Comparison of ENCODE assay signal across 1 cellular context in the genomic region with DNA sequence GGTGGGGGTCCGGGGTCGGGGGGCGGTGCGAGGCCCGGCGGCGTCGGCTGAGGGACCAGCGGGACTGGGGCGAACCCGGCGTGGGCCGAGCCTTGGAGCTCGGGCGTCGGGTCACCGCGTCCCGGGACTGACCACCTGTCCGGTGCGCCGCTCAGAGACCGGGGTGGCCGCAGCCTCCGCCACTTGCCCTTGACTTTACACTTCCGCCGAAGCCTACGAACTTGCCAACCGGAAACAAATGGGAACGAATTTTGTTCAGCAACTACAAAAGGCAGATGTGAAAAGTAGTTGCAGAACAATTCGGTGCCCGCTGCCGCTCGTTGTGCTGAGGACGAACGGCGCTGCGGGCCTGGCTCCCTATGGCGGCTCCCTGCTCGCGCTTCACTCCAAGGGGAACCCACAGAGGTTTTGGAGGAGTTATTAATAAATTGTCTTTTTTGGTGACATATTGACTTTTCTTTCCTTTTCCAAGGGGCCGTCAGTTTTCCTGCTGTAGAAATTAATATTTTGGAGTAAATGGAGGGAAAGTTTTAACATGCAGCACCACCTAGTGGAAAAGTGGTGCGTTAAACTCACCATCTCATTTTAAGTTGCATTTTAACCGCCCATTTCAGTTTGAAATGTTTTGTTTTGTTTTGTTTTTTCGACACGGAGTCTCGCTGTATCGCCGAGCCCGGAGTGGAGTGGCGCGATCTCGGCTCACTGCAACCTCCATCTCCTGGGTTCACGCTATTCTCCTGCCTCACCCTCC.
A peak's percentile ranks its signal among the peaks of the same experiment; 100 is the strongest.
TF ChIP-seq lines count a peak whose summit lies in the region.

No MANE protein-coding gene starts in this region.

TF ChIP-seq in HepG2, 621 proteins besides CTCF, POLR2A, EP300 and RAD21 (continued from another document and continues in another):
- TF ChIP-seq, protein P1, sequence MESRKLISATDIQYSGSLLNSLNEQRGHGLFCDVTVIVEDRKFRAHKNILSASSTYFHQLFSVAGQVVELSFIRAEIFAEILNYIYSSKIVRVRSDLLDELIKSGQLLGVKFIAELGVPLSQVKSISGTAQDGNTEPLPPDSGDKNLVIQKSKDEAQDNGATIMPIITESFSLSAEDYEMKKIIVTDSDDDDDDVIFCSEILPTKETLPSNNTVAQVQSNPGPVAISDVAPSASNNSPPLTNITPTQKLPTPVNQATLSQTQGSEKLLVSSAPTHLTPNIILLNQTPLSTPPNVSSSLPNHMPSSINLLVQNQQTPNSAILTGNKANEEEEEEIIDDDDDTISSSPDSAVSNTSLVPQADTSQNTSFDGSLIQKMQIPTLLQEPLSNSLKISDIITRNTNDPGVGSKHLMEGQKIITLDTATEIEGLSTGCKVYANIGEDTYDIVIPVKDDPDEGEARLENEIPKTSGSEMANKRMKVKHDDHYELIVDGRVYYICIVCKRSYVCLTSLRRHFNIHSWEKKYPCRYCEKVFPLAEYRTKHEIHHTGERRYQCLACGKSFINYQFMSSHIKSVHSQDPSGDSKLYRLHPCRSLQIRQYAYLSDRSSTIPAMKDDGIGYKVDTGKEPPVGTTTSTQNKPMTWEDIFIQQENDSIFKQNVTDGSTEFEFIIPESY (CRISPR knock-in tag; IDR thresholded peaks at IDR 0.05) = 0 out of 2 replicates have a peak, but pooled peaks have one; percentile 22
- no peak for TF ChIP-seq SRSF1 (optimal IDR thresholded peaks at IDR 0.05; ENCODE audit: low read depth, low read length)
- no peak for TF ChIP-seq ZNF441 (CRISPR knock-in tag; IDR thresholded peaks at IDR 0.05; ENCODE audit: borderline replicate concordance)
- TF ChIP-seq, protein P2, sequence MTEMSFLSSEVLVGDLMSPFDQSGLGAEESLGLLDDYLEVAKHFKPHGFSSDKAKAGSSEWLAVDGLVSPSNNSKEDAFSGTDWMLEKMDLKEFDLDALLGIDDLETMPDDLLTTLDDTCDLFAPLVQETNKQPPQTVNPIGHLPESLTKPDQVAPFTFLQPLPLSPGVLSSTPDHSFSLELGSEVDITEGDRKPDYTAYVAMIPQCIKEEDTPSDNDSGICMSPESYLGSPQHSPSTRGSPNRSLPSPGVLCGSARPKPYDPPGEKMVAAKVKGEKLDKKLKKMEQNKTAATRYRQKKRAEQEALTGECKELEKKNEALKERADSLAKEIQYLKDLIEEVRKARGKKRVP (CRISPR knock-in tag; IDR thresholded peaks at IDR 0.05) = no peak
- no peak for TF ChIP-seq EED (CRISPR knock-in tag; IDR thresholded peaks at IDR 0.05)
- TF ChIP-seq, protein P3, sequence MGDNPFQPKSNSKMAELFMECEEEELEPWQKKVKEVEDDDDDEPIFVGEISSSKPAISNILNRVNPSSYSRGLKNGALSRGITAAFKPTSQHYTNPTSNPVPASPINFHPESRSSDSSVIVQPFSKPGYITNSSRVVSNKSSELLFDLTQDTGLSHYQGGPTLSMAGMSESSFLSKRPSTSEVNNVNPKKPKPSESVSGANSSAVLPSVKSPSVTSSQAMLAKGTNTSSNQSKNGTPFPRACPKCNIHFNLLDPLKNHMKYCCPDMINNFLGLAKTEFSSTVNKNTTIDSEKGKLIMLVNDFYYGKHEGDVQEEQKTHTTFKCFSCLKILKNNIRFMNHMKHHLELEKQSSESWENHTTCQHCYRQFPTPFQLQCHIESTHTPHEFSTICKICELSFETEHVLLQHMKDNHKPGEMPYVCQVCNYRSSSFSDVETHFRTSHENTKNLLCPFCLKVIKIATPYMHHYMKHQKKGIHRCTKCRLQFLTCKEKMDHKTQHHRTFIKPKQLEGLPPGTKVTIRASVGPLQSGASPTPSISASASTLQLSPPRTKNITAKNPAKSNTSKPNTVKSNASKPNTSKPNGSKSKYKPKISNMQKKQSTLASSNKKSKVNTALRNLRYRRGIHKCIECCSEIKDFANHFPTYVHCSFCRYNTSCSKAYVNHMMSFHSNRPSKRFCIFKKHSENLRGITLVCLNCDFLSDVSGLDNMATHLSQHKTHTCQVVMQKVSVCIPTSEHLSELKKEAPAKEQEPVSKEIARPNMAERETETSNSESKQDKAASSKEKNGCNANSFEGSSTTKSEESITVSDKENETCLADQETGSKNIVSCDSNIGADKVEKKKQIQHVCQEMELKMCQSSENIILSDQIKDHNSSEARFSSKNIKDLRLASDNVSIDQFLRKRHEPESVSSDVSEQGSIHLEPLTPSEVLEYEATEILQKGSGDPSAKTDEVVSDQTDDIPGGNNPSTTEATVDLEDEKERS (CRISPR knock-in tag; IDR thresholded peaks at IDR 0.05) = no peak
- TF ChIP-seq, protein P4, sequence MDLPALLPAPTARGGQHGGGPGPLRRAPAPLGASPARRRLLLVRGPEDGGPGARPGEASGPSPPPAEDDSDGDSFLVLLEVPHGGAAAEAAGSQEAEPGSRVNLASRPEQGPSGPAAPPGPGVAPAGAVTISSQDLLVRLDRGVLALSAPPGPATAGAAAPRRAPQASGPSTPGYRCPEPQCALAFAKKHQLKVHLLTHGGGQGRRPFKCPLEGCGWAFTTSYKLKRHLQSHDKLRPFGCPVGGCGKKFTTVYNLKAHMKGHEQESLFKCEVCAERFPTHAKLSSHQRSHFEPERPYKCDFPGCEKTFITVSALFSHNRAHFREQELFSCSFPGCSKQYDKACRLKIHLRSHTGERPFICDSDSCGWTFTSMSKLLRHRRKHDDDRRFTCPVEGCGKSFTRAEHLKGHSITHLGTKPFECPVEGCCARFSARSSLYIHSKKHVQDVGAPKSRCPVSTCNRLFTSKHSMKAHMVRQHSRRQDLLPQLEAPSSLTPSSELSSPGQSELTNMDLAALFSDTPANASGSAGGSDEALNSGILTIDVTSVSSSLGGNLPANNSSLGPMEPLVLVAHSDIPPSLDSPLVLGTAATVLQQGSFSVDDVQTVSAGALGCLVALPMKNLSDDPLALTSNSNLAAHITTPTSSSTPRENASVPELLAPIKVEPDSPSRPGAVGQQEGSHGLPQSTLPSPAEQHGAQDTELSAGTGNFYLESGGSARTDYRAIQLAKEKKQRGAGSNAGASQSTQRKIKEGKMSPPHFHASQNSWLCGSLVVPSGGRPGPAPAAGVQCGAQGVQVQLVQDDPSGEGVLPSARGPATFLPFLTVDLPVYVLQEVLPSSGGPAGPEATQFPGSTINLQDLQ (CRISPR knock-in tag; IDR thresholded peaks at IDR 0.05) = no peak
- TF ChIP-seq, protein P5, sequence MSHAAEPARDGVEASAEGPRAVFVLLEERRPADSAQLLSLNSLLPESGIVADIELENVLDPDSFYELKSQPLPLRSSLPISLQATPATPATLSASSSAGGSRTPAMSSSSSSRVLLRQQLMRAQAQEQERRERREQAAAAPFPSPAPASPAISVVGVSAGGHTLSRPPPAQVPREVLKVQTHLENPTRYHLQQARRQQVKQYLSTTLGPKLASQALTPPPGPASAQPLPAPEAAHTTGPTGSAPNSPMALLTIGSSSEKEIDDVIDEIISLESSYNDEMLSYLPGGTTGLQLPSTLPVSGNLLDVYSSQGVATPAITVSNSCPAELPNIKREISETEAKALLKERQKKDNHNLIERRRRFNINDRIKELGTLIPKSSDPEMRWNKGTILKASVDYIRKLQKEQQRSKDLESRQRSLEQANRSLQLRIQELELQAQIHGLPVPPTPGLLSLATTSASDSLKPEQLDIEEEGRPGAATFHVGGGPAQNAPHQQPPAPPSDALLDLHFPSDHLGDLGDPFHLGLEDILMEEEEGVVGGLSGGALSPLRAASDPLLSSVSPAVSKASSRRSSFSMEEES (CRISPR knock-in tag; IDR thresholded peaks at IDR 0.05) = peak; percentile 0; the same call in 1 of the 2 replicates
- no peak for TF ChIP-seq MAFG (CRISPR knock-in tag; IDR thresholded peaks at IDR 0.05)
- TF ChIP-seq CAMTA2 (CRISPR knock-in tag; IDR thresholded peaks at IDR 0.05; ENCODE audit: borderline replicate concordance) = no peak
- 0 out of 2 replicates have a peak, but pooled peaks have one; percentile 31 for TF ChIP-seq ELF4 (CRISPR knock-in tag; IDR thresholded peaks at IDR 0.05; ENCODE audit: borderline replicate concordance)
- TF ChIP-seq JDP2 (CRISPR knock-in tag; IDR thresholded peaks at IDR 0.05; ENCODE audit: borderline replicate concordance) = no peak
- TF ChIP-seq ZNF335 (CRISPR knock-in tag; IDR thresholded peaks at IDR 0.05) = peak; percentile 11; the same call in 1 of the 2 replicates
- TF ChIP-seq, protein P6, sequence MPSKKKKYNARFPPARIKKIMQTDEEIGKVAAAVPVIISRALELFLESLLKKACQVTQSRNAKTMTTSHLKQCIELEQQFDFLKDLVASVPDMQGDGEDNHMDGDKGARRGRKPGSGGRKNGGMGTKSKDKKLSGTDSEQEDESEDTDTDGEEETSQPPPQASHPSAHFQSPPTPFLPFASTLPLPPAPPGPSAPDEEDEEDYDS (CRISPR knock-in tag; IDR thresholded peaks at IDR 0.05) = no peak
- TF ChIP-seq GFI1 (CRISPR knock-in tag; IDR thresholded peaks at IDR 0.05; ENCODE audit: borderline replicate concordance) = no peak
- TF ChIP-seq ZBTB8A (CRISPR knock-in tag; IDR thresholded peaks at IDR 0.05; ENCODE audit: borderline replicate concordance, low read depth) = no peak
- no peak for TF ChIP-seq HDAC1 (CRISPR knock-in tag; IDR thresholded peaks at IDR 0.05)
- TF ChIP-seq TSC22D2 (CRISPR knock-in tag; IDR thresholded peaks at IDR 0.05; ENCODE audit: borderline replicate concordance) = no peak
- TF ChIP-seq, protein P7, sequence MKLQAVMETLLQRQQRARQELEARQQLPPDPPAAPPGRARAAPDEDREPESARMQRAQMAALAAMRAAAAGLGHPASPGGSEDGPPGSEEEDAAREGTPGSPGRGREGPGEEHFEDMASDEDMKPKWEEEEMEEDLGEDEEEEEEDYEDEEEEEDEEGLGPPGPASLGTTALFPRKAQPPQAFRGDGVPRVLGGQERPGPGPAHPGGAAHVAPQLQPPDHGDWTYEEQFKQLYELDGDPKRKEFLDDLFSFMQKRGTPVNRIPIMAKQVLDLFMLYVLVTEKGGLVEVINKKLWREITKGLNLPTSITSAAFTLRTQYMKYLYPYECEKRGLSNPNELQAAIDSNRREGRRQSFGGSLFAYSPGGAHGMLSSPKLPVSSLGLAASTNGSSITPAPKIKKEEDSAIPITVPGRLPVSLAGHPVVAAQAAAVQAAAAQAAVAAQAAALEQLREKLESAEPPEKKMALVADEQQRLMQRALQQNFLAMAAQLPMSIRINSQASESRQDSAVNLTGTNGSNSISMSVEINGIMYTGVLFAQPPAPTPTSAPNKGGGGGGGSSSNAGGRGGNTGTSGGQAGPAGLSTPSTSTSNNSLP (IDR thresholded peaks at IDR 0.05; ENCODE audit: low read depth, low read length) = no peak
- no peak for TF ChIP-seq FIP1L1 (IDR thresholded peaks at IDR 0.05; ENCODE audit: borderline replicate concordance, insufficient read depth, low read depth, low read length)
- TF ChIP-seq HMGA1 (CRISPR knock-in tag; conservative IDR thresholded peaks at IDR 0.05) = no peak
- TF ChIP-seq ZNF878 (CRISPR knock-in tag; IDR thresholded peaks at IDR 0.05) = no peak
- TF ChIP-seq AKAP8 (CRISPR knock-in tag; IDR thresholded peaks at IDR 0.05) = no peak
- TF ChIP-seq ZNF891 (CRISPR knock-in tag; IDR thresholded peaks at IDR 0.05) = no peak
- TF ChIP-seq, protein P8, sequence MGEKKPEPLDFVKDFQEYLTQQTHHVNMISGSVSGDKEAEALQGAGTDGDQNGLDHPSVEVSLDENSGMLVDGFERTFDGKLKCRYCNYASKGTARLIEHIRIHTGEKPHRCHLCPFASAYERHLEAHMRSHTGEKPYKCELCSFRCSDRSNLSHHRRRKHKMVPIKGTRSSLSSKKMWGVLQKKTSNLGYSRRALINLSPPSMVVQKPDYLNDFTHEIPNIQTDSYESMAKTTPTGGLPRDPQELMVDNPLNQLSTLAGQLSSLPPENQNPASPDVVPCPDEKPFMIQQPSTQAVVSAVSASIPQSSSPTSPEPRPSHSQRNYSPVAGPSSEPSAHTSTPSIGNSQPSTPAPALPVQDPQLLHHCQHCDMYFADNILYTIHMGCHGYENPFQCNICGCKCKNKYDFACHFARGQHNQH (CRISPR knock-in tag; IDR thresholded peaks at IDR 0.05) = peak; percentile 15; the same call in 1 of the 2 replicates
- TF ChIP-seq, protein P9, sequence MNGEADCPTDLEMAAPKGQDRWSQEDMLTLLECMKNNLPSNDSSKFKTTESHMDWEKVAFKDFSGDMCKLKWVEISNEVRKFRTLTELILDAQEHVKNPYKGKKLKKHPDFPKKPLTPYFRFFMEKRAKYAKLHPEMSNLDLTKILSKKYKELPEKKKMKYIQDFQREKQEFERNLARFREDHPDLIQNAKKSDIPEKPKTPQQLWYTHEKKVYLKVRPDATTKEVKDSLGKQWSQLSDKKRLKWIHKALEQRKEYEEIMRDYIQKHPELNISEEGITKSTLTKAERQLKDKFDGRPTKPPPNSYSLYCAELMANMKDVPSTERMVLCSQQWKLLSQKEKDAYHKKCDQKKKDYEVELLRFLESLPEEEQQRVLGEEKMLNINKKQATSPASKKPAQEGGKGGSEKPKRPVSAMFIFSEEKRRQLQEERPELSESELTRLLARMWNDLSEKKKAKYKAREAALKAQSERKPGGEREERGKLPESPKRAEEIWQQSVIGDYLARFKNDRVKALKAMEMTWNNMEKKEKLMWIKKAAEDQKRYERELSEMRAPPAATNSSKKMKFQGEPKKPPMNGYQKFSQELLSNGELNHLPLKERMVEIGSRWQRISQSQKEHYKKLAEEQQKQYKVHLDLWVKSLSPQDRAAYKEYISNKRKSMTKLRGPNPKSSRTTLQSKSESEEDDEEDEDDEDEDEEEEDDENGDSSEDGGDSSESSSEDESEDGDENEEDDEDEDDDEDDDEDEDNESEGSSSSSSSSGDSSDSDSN (CRISPR knock-in tag; IDR thresholded peaks at IDR 0.05) = no peak
- no peak for TF ChIP-seq TCF12 (IDR thresholded peaks at IDR 0.05)
- no peak for TF ChIP-seq TCF12 (CRISPR knock-in tag; IDR thresholded peaks at IDR 0.05)
- TF ChIP-seq, protein P10, sequence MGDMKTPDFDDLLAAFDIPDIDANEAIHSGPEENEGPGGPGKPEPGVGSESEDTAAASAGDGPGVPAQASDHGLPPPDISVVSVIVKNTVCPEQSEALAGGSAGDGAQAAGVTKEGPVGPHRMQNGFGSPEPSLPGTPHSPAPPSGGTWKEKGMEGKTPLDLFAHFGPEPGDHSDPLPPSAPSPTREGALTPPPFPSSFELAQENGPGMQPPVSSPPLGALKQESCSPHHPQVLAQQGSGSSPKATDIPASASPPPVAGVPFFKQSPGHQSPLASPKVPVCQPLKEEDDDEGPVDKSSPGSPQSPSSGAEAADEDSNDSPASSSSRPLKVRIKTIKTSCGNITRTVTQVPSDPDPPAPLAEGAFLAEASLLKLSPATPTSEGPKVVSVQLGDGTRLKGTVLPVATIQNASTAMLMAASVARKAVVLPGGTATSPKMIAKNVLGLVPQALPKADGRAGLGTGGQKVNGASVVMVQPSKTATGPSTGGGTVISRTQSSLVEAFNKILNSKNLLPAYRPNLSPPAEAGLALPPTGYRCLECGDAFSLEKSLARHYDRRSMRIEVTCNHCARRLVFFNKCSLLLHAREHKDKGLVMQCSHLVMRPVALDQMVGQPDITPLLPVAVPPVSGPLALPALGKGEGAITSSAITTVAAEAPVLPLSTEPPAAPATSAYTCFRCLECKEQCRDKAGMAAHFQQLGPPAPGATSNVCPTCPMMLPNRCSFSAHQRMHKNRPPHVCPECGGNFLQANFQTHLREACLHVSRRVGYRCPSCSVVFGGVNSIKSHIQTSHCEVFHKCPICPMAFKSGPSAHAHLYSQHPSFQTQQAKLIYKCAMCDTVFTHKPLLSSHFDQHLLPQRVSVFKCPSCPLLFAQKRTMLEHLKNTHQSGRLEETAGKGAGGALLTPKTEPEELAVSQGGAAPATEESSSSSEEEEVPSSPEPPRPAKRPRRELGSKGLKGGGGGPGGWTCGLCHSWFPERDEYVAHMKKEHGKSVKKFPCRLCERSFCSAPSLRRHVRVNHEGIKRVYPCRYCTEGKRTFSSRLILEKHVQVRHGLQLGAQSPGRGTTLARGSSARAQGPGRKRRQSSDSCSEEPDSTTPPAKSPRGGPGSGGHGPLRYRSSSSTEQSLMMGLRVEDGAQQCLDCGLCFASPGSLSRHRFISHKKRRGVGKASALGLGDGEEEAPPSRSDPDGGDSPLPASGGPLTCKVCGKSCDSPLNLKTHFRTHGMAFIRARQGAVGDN (CRISPR knock-in tag; IDR thresholded peaks at IDR 0.05) = peak; percentile 66
- TF ChIP-seq ZNF546 (CRISPR knock-in tag; conservative IDR thresholded peaks at IDR 0.05) = no peak
